18 cellular contexts compared by ENCODE assay signal in the genomic region with DNA sequence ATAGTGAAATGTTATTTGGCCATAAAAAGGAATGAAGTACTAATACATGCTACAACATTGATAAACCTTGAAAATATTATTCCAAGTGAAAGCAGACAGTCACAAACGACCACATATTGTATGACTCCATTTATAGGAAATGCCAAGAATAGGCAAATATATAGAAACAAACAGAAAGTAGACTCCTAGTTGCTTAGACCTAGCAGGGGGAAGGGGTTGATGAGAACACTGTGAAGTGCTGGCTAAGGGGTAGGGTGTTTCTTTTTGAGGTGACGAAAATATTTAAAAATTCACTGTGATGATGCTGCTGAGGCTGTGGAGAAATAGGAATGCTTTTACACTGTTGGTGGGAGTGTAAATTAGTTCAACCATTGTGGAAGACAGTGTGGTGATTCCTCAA. TPM values are rescaled to one million over a fixed set of nuclear protein-coding genes. Genes with fewer than 3 reads are reported as not detected.
DNase-seq lines count a peak whose midpoint lies in the region; ATAC-seq and TF ChIP-seq lines count a peak whose summit lies in the region.
"Had no signal": no experiment of that assay in that cellular context is flagged by ENCODE, and none has a peak within 500 bp of the region (broad histone marks: within the 10 kb centered on the region; RNA-seq: fewer than 3 reads in every experiment).

No MANE protein-coding gene starts in this region.

- H3K27me3 Mint-ChIP-seq in activated T-helper 1 cell treated with anti-CD3 and anti-CD28 coated beads, Interleukin-12 subunit alpha, Interleukin-12 subunit beta, Interleukin-2, Interleukin-4 antibody, amounts not matched to agents 30 ng/mL and 10 ng/mL and 1 ng/mL, durations not matched to agents 14 hours and 24 hours and 36 hours (ENCODE audit: insufficient read depth), result peaks cover 45% of the 10 kb centered on the region
- no peaks in the 10 kb centered on the region for H3K27me3 Mint-ChIP-seq in effector memory CD8-positive, alpha-beta T cell
- no peaks in the 10 kb centered on the region for H3K27me3 Mint-ChIP-seq in natural killer cell treated with Interleukin-12 subunit alpha and Interleukin-12 subunit beta and Interleukin-15 and Interleukin-18, amount 100 ng/mL, for 72 hours
- peaks cover 17% of the 10 kb centered on the region for H3K27me3 Mint-ChIP-seq in type B pancreatic cell

- H3K27ac Mint-ChIP-seq in activated T-helper 1 cell treated with anti-CD3 and anti-CD28 coated beads, Interleukin-12 subunit alpha, Interleukin-12 subunit beta, Interleukin-2, Interleukin-4 antibody, amounts not matched to agents 30 ng/mL and 10 ng/mL and 1 ng/mL, durations not matched to agents 14 hours and 24 hours and 36 hours, result peak overlapping the region; percentile 0
- H3K27ac Mint-ChIP-seq in effector memory CD8-positive, alpha-beta T cell, result peak overlapping the region; percentile 8 to 72
- peak overlapping the region; percentile 38 to 64 for H3K27ac Mint-ChIP-seq in natural killer cell treated with Interleukin-12 subunit alpha and Interleukin-12 subunit beta and Interleukin-15 and Interleukin-18, amount 100 ng/mL, for 72 hours
- no peak overlapping the region for H3K27ac Mint-ChIP-seq in type B pancreatic cell
- H3K27ac Mint-ChIP-seq: B cell; CD4-positive, CD25-positive, alpha-beta regulatory T cell; CD8-positive, alpha-beta T cell; GM23338; H9 had no signal

- TF ChIP-seq CTCF in type B pancreatic cell (conservative IDR thresholded peaks at IDR 0.05), result no peak

- no peak for ATAC-seq in effector memory CD8-positive, alpha-beta T cell (replicated peaks)
- ATAC-seq in natural killer cell treated with Interleukin-12 subunit alpha and Interleukin-12 subunit beta and Interleukin-15 and Interleukin-18, amount 100 ng/mL, for 72 hours, result peak; percentile 50 to 57
- ATAC-seq: CD8-positive, alpha-beta T cell; GM12878; GM23338; HCT116 had no signal

- H3K4me3 Mint-ChIP-seq in activated T-helper 1 cell treated with anti-CD3 and anti-CD28 coated beads, Interleukin-12 subunit alpha, Interleukin-12 subunit beta, Interleukin-2, Interleukin-4 antibody, amounts not matched to agents 30 ng/mL and 10 ng/mL and 1 ng/mL, durations not matched to agents 14 hours and 24 hours and 36 hours, result no peak overlapping the region
- peak overlapping the region; percentile 57 to 74 for H3K4me3 Mint-ChIP-seq in effector memory CD8-positive, alpha-beta T cell
- peak overlapping the region; percentile 62 for H3K4me3 Mint-ChIP-seq in natural killer cell treated with Interleukin-12 subunit alpha and Interleukin-12 subunit beta and Interleukin-15 and Interleukin-18, amount 100 ng/mL, for 72 hours
- no peak overlapping the region for H3K4me3 Mint-ChIP-seq in type B pancreatic cell
- H3K4me3 Mint-ChIP-seq: B cell; CD4-positive, CD25-positive, alpha-beta regulatory T cell; CD8-positive, alpha-beta T cell; GM23338; H9 had no signal

- no peaks in the 10 kb centered on the region for H3K9me3 Mint-ChIP-seq in activated T-helper 1 cell treated with anti-CD3 and anti-CD28 coated beads, Interleukin-12 subunit alpha, Interleukin-12 subunit beta, Interleukin-2, Interleukin-4 antibody, amounts not matched to agents 30 ng/mL and 10 ng/mL and 1 ng/mL, durations not matched to agents 14 hours and 24 hours and 36 hours
- no peaks in the 10 kb centered on the region for H3K9me3 Mint-ChIP-seq in effector memory CD8-positive, alpha-beta T cell
- H3K9me3 Mint-ChIP-seq in natural killer cell treated with Interleukin-12 subunit alpha and Interleukin-12 subunit beta and Interleukin-15 and Interleukin-18, amount 100 ng/mL, for 72 hours, result no peaks in the 10 kb centered on the region
- no peaks in the 10 kb centered on the region for H3K9me3 Mint-ChIP-seq in type B pancreatic cell
- H3K9me3 Mint-ChIP-seq: CD8-positive, alpha-beta T cell; GM23338; H9 had no signal

- peaks cover 40% of the 10 kb centered on the region for H3K4me1 Mint-ChIP-seq in activated T-helper 1 cell treated with anti-CD3 and anti-CD28 coated beads, Interleukin-12 subunit alpha, Interleukin-12 subunit beta, Interleukin-2, Interleukin-4 antibody, amounts not matched to agents 30 ng/mL and 10 ng/mL and 1 ng/mL, durations not matched to agents 14 hours and 24 hours and 36 hours (ENCODE audit: low read depth)
- H3K4me1 Mint-ChIP-seq in effector memory CD8-positive, alpha-beta T cell (ENCODE audit: low read depth in 2 of 2), result peaks cover 32 to 63% of the 10 kb centered on the region in 2 donors
- peaks cover 54 to 68% of the 10 kb centered on the region in 2 donors for H3K4me1 Mint-ChIP-seq in natural killer cell treated with Interleukin-12 subunit alpha and Interleukin-12 subunit beta and Interleukin-15 and Interleukin-18, amount 100 ng/mL, for 72 hours (ENCODE audit: low read depth in 2 of 2)
- no peaks in the 10 kb centered on the region for H3K4me1 Mint-ChIP-seq in type B pancreatic cell (ENCODE audit: unreplicated experiment)
- H3K4me1 Mint-ChIP-seq: GM23338, H9 had no signal

- DNase-seq in activated T-helper 1 cell treated with anti-CD3 and anti-CD28 coated beads, Interleukin-12 subunit alpha, Interleukin-12 subunit beta, Interleukin-2, Interleukin-4 antibody, amounts not matched to agents 30 ng/mL and 10 ng/mL and 1 ng/mL, durations not matched to agents 14 hours and 24 hours and 36 hours (ENCODE audit: low spot score), result no peak
- DNase-seq in effector memory CD8-positive, alpha-beta T cell, result no peak
- DNase-seq in natural killer cell treated with Interleukin-12 subunit alpha and Interleukin-12 subunit beta and Interleukin-15 and Interleukin-18, amount 100 ng/mL, for 72 hours (ENCODE audit: low spot score), result no peak
- DNase-seq in NCI-H146 treated with DMSO at 0.1 percent for 48 hours (lab: John Stamatoyannopoulos, UW; ENCODE audit: unreplicated experiment) (no peak), 8988T (no peak), type B pancreatic cell (ENCODE audit: extremely low spot score, unreplicated experiment) (no peak)
- DNase-seq: CD4-positive, CD25-positive, alpha-beta regulatory T cell; CD8-positive, alpha-beta T cell; DMS 273 treated with DMSO at 0.1 percent for 48 hours; DMS79; EL; GDM1; H9 had no signal

- no peaks in the 10 kb centered on the region for H3K36me3 Mint-ChIP-seq in activated T-helper 1 cell treated with anti-CD3 and anti-CD28 coated beads, Interleukin-12 subunit alpha, Interleukin-12 subunit beta, Interleukin-2, Interleukin-4 antibody, amounts not matched to agents 30 ng/mL and 10 ng/mL and 1 ng/mL, durations not matched to agents 14 hours and 24 hours and 36 hours (ENCODE audit: low read depth)
- no peaks in the 10 kb centered on the region for H3K36me3 Mint-ChIP-seq in effector memory CD8-positive, alpha-beta T cell (ENCODE audit: insufficient read depth)
- H3K36me3 Mint-ChIP-seq in natural killer cell treated with Interleukin-12 subunit alpha and Interleukin-12 subunit beta and Interleukin-15 and Interleukin-18, amount 100 ng/mL, for 72 hours, result no peaks in the 10 kb centered on the region
- H3K36me3 Mint-ChIP-seq in type B pancreatic cell, result no peaks in the 10 kb centered on the region
- H3K36me3 Mint-ChIP-seq: CD4-positive, CD25-positive, alpha-beta regulatory T cell; CD8-positive, alpha-beta T cell had no signal

- intact Hi-C loops in activated T-helper 1 cell treated with anti-CD3 and anti-CD28 coated beads, Interleukin-12 subunit alpha, Interleukin-12 subunit beta, Interleukin-2, Interleukin-4 antibody, amounts not matched to agents 30 ng/mL and 10 ng/mL and 1 ng/mL, durations not matched to agents 14 hours and 24 hours and 36 hours (cut with micrococcal nuclease), result loop anchor here (5.0 kb wide), 1 partner anchor 139 kb away; no protein-coding TSS in a partner anchor

RNA-seq across cellular contexts. Expression of a gene that starts 30.5 kb away (rescaled TPM):
- 2.4 and 3.0 TPM in 2 replicates for total RNA-seq in activated T-helper 1 cell treated with anti-CD3 and anti-CD28 coated beads, Interleukin-12 subunit alpha, Interleukin-12 subunit beta, Interleukin-2, Interleukin-4 antibody, amounts not matched to agents 30 ng/mL and 10 ng/mL and 1 ng/mL, durations not matched to agents 14 hours and 24 hours and 36 hours
- under 1 TPM; 0.22 to 0.43 TPM for total RNA-seq in natural killer cell treated with Interleukin-12 subunit alpha and Interleukin-12 subunit beta and Interleukin-15 and Interleukin-18, amount 100 ng/mL, for 72 hours
- total RNA-seq in type B pancreatic cell (ENCODE audit: low replicate concordance), result 0.12 TPM in 1 of 2 replicates, not detected in the other
- total RNA-seq: B cell; CD4-positive, CD25-positive, alpha-beta regulatory T cell; CD8-positive, alpha-beta T cell; GM23338; H4; H9 had no signal

RNA-seq across cellular contexts. Expression of a gene that starts 56.9 kb away (rescaled TPM):
- total RNA-seq in activated T-helper 1 cell treated with anti-CD3 and anti-CD28 coated beads, Interleukin-12 subunit alpha, Interleukin-12 subunit beta, Interleukin-2, Interleukin-4 antibody, amounts not matched to agents 30 ng/mL and 10 ng/mL and 1 ng/mL, durations not matched to agents 14 hours and 24 hours and 36 hours, result 0.44 and 0.64 TPM in 2 replicates
- total RNA-seq in natural killer cell treated with Interleukin-12 subunit alpha and Interleukin-12 subunit beta and Interleukin-15 and Interleukin-18, amount 100 ng/mL, for 72 hours, result 10 to 100 TPM in 1 of 2 donors, 1 to 10 TPM in 1; 5.8 to 18.4 TPM
- total RNA-seq in type B pancreatic cell (ENCODE audit: low replicate concordance), result 0.21 TPM in 1 of 2 replicates, not detected in the other
- total RNA-seq: H4, H9 had no signal

Comparison
In these comparisons a context has a peak if more than half of its experiments do, and no peak if none do; other contexts are left out.
1. H3K4me3 Mint-ChIP-seq: peak in effector memory CD8-positive, alpha-beta T cell (2 of 2) and natural killer cell treated with Interleukin-12 subunit alpha and Interleukin-12 subunit beta and Interleukin-15 and Interleukin-18, amount 100 ng/mL, for 72 hours (single experiment); none in activated T-helper 1 cell treated with anti-CD3 and anti-CD28 coated beads, Interleukin-12 subunit alpha, Interleukin-12 subunit beta, Interleukin-2, Interleukin-4 antibody, amounts not matched to agents 30 ng/mL and 10 ng/mL and 1 ng/mL, durations not matched to agents 14 hours and 24 hours and 36 hours (single experiment) and type B pancreatic cell (single experiment).